In genomic region chr11:66112640-66113098, GRCh38 we compare ENCODE assay signal across 8 cellular contexts.
A peak's percentile ranks its signal among the peaks of the same experiment; 100 is the strongest.
DNase-seq lines count a peak whose midpoint lies in the region; ATAC-seq lines count a peak whose summit lies in the region.

No MANE protein-coding gene starts in this region.

- peak overlapping the region; percentile 39 for H3K27ac Mint-ChIP-seq in T-helper 2 cell treated with Interferon-gamma antibody and Interleukin-4, amounts not matched to agents 5 μg/mL and 100 μg/mL, for 36 hours
- H3K27ac Mint-ChIP-seq in stimulated activated effector memory CD8-positive, alpha-beta T cell treated with anti-CD3 and anti-CD28 coated beads, Interleukin-12 subunit alpha, Interleukin-12 subunit beta, amount 100 ng/mL, for 72 hours = peak overlapping the region; percentile 86

- no peaks in the 10 kb centered on the region for H3K9me3 ChIP-seq in SK-N-MC (ENCODE audit: low read depth, low read length)

- H3K27ac ChIP-seq in SK-N-MC = peak overlapping the region; percentile 87
- H3K27ac ChIP-seq in caudate nucleus (ENCODE audit: low read depth, low read length) = no peak overlapping the region

- H3K9ac ChIP-seq in SK-N-MC (ENCODE audit: insufficient read length) = no peak overlapping the region

- no peaks in the 10 kb centered on the region for H3K36me3 ChIP-seq in SK-N-MC (ENCODE audit: insufficient read depth, low read length)

- H3K36me3 Mint-ChIP-seq in T-helper 2 cell treated with Interferon-gamma antibody and Interleukin-4, amounts not matched to agents 5 μg/mL and 100 μg/mL, for 36 hours (ENCODE audit: low read depth) = peaks cover 8% of the 10 kb centered on the region
- H3K36me3 Mint-ChIP-seq in stimulated activated effector memory CD8-positive, alpha-beta T cell treated with anti-CD3 and anti-CD28 coated beads, Interleukin-12 subunit alpha, Interleukin-12 subunit beta, amount 100 ng/mL, for 72 hours = peaks cover 5% of the 10 kb centered on the region

- no peak for DNase-seq in T-helper 2 cell treated with Interferon-gamma antibody and Interleukin-4, amounts not matched to agents 5 μg/mL and 100 μg/mL, for 36 hours (ENCODE audit: low spot score)
- DNase-seq in T-helper 2 cell (no peak), SK-N-MC (ENCODE audit: low read depth, low spot score) (no peak), fibroblast of peridontal ligament (ENCODE audit: extremely low read depth) (peak; percentile 90), caudate nucleus (lab: John Stamatoyannopoulos, UW) (no peak)
- DNase-seq in stimulated activated effector memory CD8-positive, alpha-beta T cell treated with anti-CD3 and anti-CD28 coated beads, Interleukin-12 subunit alpha, Interleukin-12 subunit beta, amount 100 ng/mL, for 72 hours (ENCODE audit: low spot score in 2 of 2) = no peak

- peak overlapping the region; percentile 22; the same call in 1 of the 2 replicates for H3K4me3 ChIP-seq in SK-N-MC

- H3K4me3 Mint-ChIP-seq in T-helper 2 cell treated with Interferon-gamma antibody and Interleukin-4, amounts not matched to agents 5 μg/mL and 100 μg/mL, for 36 hours = peak overlapping the region; percentile 27
- H3K4me3 Mint-ChIP-seq in stimulated activated effector memory CD8-positive, alpha-beta T cell treated with anti-CD3 and anti-CD28 coated beads, Interleukin-12 subunit alpha, Interleukin-12 subunit beta, amount 100 ng/mL, for 72 hours = peak overlapping the region; percentile 27

- ATAC-seq in stimulated activated effector memory CD8-positive, alpha-beta T cell treated with anti-CD3 and anti-CD28 coated beads, Interleukin-12 subunit alpha, Interleukin-12 subunit beta, amount 100 ng/mL, for 72 hours = peak; percentile 39
- ATAC-seq in HG03135 (IDR thresholded peaks at IDR 0.05; ENCODE audit: unreplicated experiment) = no peak
- ATAC-seq in GM21390 (IDR thresholded peaks at IDR 0.05; ENCODE audit: unreplicated experiment) = no peak

- peaks cover 74% of the 10 kb centered on the region for H3K4me1 Mint-ChIP-seq in T-helper 2 cell treated with Interferon-gamma antibody and Interleukin-4, amounts not matched to agents 5 μg/mL and 100 μg/mL, for 36 hours (ENCODE audit: low read depth)
- peaks cover 80% of the 10 kb centered on the region for H3K4me1 Mint-ChIP-seq in stimulated activated effector memory CD8-positive, alpha-beta T cell treated with anti-CD3 and anti-CD28 coated beads, Interleukin-12 subunit alpha, Interleukin-12 subunit beta, amount 100 ng/mL, for 72 hours

- H3K27me3 Mint-ChIP-seq in T-helper 2 cell treated with Interferon-gamma antibody and Interleukin-4, amounts not matched to agents 5 μg/mL and 100 μg/mL, for 36 hours (ENCODE audit: low read depth) = no peaks in the 10 kb centered on the region

- no peaks in the 10 kb centered on the region for H3K9me3 Mint-ChIP-seq in T-helper 2 cell treated with Interferon-gamma antibody and Interleukin-4, amounts not matched to agents 5 μg/mL and 100 μg/mL, for 36 hours
- H3K9me3 Mint-ChIP-seq in stimulated activated effector memory CD8-positive, alpha-beta T cell treated with anti-CD3 and anti-CD28 coated beads, Interleukin-12 subunit alpha, Interleukin-12 subunit beta, amount 100 ng/mL, for 72 hours = no peaks in the 10 kb centered on the region
